30 cellular contexts compared by ENCODE assay signal in genomic region chr3:141972394-141972793, GRCh38.
DNase-seq lines count a peak whose midpoint lies in the region; ATAC-seq, FAIRE-seq and TF ChIP-seq lines count a peak whose summit lies in the region.
"Had no signal": no experiment of that assay in that cellular context is flagged by ENCODE, and none has a peak within 500 bp of the region (broad histone marks: within the 10 kb centered on the region; RNA-seq: fewer than 3 reads in every experiment).

No MANE protein-coding gene starts in this region.

- no peaks in the 10 kb centered on the region for H3K27me3 Mint-ChIP-seq in GM23338 (ENCODE audit: insufficient read depth, low read depth, poor library complexity)
- no peaks in the 10 kb centered on the region for H3K27me3 Mint-ChIP-seq in endodermal cell (ENCODE audit: insufficient read depth)
- no peaks in the 10 kb centered on the region for H3K27me3 Mint-ChIP-seq in nephron progenitor cell (ENCODE audit: low read depth, poor library complexity)
- H3K27me3 Mint-ChIP-seq: activated B cell treated with CpG ODN at 0.5 μM for 24 hours; effector memory CD8-positive, alpha-beta T cell had no signal

- H2AFZ ChIP-seq in GM23338: no peak overlapping the region

- 89% methylated on average over 2 of the region's 2 CpGs; no CpG with 5 or more reads in 1 of the 2 experiments for WGBS in endodermal cell (ENCODE audit: insufficient coverage in 1 of 2, insufficient read length in 1 of 2), 2 experiments

- H3K9me2 ChIP-seq in GM23338 (ENCODE audit: insufficient read depth): no peaks in the 10 kb centered on the region

- H3K9me3 Mint-ChIP-seq in GM23338: no peaks in the 10 kb centered on the region
- H3K9me3 Mint-ChIP-seq in endodermal cell: no peaks in the 10 kb centered on the region
- H3K9me3 Mint-ChIP-seq in nephron progenitor cell: no peaks in the 10 kb centered on the region
- H3K9me3 Mint-ChIP-seq: activated B cell treated with CpG ODN at 0.5 μM for 24 hours; activated naive CD4-positive, alpha-beta T cell treated with anti-CD3 and anti-CD28 coated beads for 36 hours; activated T-cell treated with anti-CD3 and anti-CD28 coated beads, Interleukin-2, amount 50 U/mL, for 72 hours; effector memory CD8-positive, alpha-beta T cell had no signal

- H3K36me3 ChIP-seq in GM23338 (ENCODE audit: insufficient read depth) (peaks cover 15% of the 10 kb centered on the region), endodermal cell (ENCODE audit: control insufficient read depth, insufficient read depth, low read length) (peaks cover 6% of the 10 kb centered on the region)
- H3K36me3 ChIP-seq: pancreas had no signal

- H3K4me3 ChIP-seq in GM23338: no peak overlapping the region
- H3K4me3 ChIP-seq in endodermal cell (ENCODE audit: low read length): no peak overlapping the region
- H3K4me3 ChIP-seq: BLaER1, coronary artery, esophagus muscularis mucosa, left lung, pancreas, SJCRH30, upper lobe of left lung had no signal

- H3K27ac Mint-ChIP-seq in GM23338 (no peak overlapping the region), endodermal cell (no peak overlapping the region), nephron progenitor cell (peak overlapping the region; percentile 5)
- H3K27ac Mint-ChIP-seq: activated B cell treated with CpG ODN at 0.5 μM for 24 hours; activated naive CD4-positive, alpha-beta T cell treated with anti-CD3 and anti-CD28 coated beads for 36 hours; activated T-cell treated with anti-CD3 and anti-CD28 coated beads, Interleukin-2, amount 50 U/mL, for 72 hours had no signal

- H4K20me1 ChIP-seq in GM23338 (replicated peaks; ENCODE audit: insufficient read depth): peaks cover 12% of the 10 kb centered on the region
- H4K20me1 ChIP-seq: BLaER1 had no signal

- 0 out of 2 replicates have a peak, but pooled peaks cover 7% of the 10 kb centered on the region for H3K79me2 ChIP-seq in GM23338 (replicated peaks; ENCODE audit: insufficient read depth)

- H3K36me3 Mint-ChIP-seq in GM23338 (ENCODE audit: low read depth) (peaks cover 61% of the 10 kb centered on the region), endodermal cell (ENCODE audit: low read depth) (peaks cover 29% of the 10 kb centered on the region), nephron progenitor cell (ENCODE audit: low read depth) (peaks cover 71% of the 10 kb centered on the region)

- FAIRE-seq in urothelium cell line (lab: Jason Lieb, UNC): no peak
- FAIRE-seq: frontal cortex, pancreas, RCC 7860 had no signal

- H3K4me1 ChIP-seq in GM23338 (ENCODE audit: insufficient read depth) (no peaks in the 10 kb centered on the region), endodermal cell (ENCODE audit: control insufficient read depth, insufficient read depth, low read length) (peaks cover 3% of the 10 kb centered on the region)
- H3K4me1 ChIP-seq: BLaER1, esophagus muscularis mucosa, left lung, pancreas, SJCRH30, upper lobe of left lung had no signal

- no peak overlapping the region for H3K9ac ChIP-seq in endodermal cell (ENCODE audit: extremely low read depth, low read length, poor library complexity, severe bottlenecking)
- H3K9ac ChIP-seq: BLaER1 had no signal

- 0 out of 2 replicates have a peak, but pooled peaks cover 9% of the 10 kb centered on the region for H3F3A ChIP-seq in GM23338 (replicated peaks; ENCODE audit: low read depth)

- no peaks in the 10 kb centered on the region for H3K9me3 ChIP-seq in endodermal cell (ENCODE audit: control insufficient read depth, low read length)
- H3K9me3 ChIP-seq: BLaER1, esophagus muscularis mucosa, left lung, pancreas, SJCRH30, upper lobe of left lung had no signal

- H3K4me1 Mint-ChIP-seq in GM23338 (no peaks in the 10 kb centered on the region), endodermal cell (peaks cover 7% of the 10 kb centered on the region), nephron progenitor cell (peaks cover 6% of the 10 kb centered on the region)
- H3K4me1 Mint-ChIP-seq: activated B cell treated with CpG ODN at 0.5 μM for 24 hours had no signal

- ATAC-seq in GM23338: peak; percentile 38; the same call in 1 of the 3 replicates
- ATAC-seq: activated T-cell treated with anti-CD3 and anti-CD28 coated beads, Interleukin-2, amount 50 U/mL, for 72 hours; effector memory CD8-positive, alpha-beta T cell; left lung; pancreas; right cardiac atrium had no signal

- no peak overlapping the region for H3K4me2 ChIP-seq in GM23338
- H3K4me2 ChIP-seq: BLaER1 had no signal

- H3K27me3 ChIP-seq in GM23338 (ENCODE audit: insufficient read depth) (no peaks in the 10 kb centered on the region), endodermal cell (ENCODE audit: control insufficient read depth, insufficient read depth, low read length, poor library complexity, severe bottlenecking) (no peaks in the 10 kb centered on the region)
- H3K27me3 ChIP-seq: BLaER1, esophagus muscularis mucosa, left lung, pancreas, upper lobe of left lung had no signal

- TF ChIP-seq CTCF in GM23338 (conservative IDR thresholded peaks at IDR 0.05; ENCODE audit: low read depth in 2 of 2): no peak
- TF ChIP-seq CTCF in endodermal cell (conservative IDR thresholded peaks at IDR 0.05): no peak
- no peak for TF ChIP-seq CTCF in nephron progenitor cell (IDR thresholded peaks at IDR 0.05)

- H3K27ac ChIP-seq in GM23338 (ENCODE audit: low read depth) (peak overlapping the region; percentile 55; the same call in 1 of the 2 replicates), endodermal cell (ENCODE audit: low read depth, low read length) (no peak overlapping the region)
- H3K27ac ChIP-seq: BLaER1, coronary artery, esophagus muscularis mucosa, left lung, pancreas, SJCRH30, upper lobe of left lung had no signal

- H3K4me3 Mint-ChIP-seq in GM23338 (no peak overlapping the region), endodermal cell (no peak overlapping the region), nephron progenitor cell (no peak overlapping the region)
- H3K4me3 Mint-ChIP-seq: activated B cell treated with CpG ODN at 0.5 μM for 24 hours; activated naive CD4-positive, alpha-beta T cell treated with anti-CD3 and anti-CD28 coated beads for 36 hours; activated T-cell treated with anti-CD3 and anti-CD28 coated beads, Interleukin-2, amount 50 U/mL, for 72 hours; effector memory CD8-positive, alpha-beta T cell had no signal

- DNase-seq in GM23338 (ENCODE audit: low spot score) (no peak), NCI-H82 (lab: John Stamatoyannopoulos, UW) (peak; percentile 78), endodermal cell (peak; percentile 72), nephron progenitor cell (no peak), anterior cingulate cortex (lab: John Stamatoyannopoulos, UW) (no peak), urothelium cell line (ENCODE audit: low spot score) (no peak)
- DNase-seq in stimulated activated CD4-positive, alpha-beta T cell treated with anti-CD3 and anti-CD28 coated beads, Interleukin-4, amount 100 ng/mL, for 4 hours: no peak
- DNase-seq: activated B cell treated with CpG ODN at 0.5 μM for 24 hours; activated CD4-positive, alpha-beta T cell treated with anti-CD3 and anti-CD28 coated beads, Interleukin-2, amount 50 U/mL, for 4 hours; activated naive CD4-positive, alpha-beta T cell treated with anti-CD3 and anti-CD28 coated beads for 36 hours; activated T-cell treated with anti-CD3 and anti-CD28 coated beads, Interleukin-2, amount 50 U/mL, for 72 hours; amniotic stem cell; DMS53; effector memory CD8-positive, alpha-beta T cell; GDM1; HCEC 1CT; KG1; left lung; NCI-H146; NCI-H69; pancreas; right cardiac atrium; SJCRH30; T1000; upper lobe of left lung had no signal

TF ChIP-seq in GM23338, 12 proteins besides CTCF, POLR2A, EP300 and RAD21:
- TF ChIP-seq CREB1 (CRISPR knock-in tag; IDR thresholded peaks at IDR 0.05; ENCODE audit: low read depth) (no peak), ETS1 (IDR thresholded peaks at IDR 0.05) (no peak), NANOG (IDR thresholded peaks at IDR 0.05; ENCODE audit: borderline replicate concordance) (no peak), ZNF331 (CRISPR knock-in tag; IDR thresholded peaks at IDR 0.05; ENCODE audit: low read depth) (no peak), POLR2AphosphoS5 (IDR thresholded peaks at IDR 0.05; ENCODE audit: low read depth) (no peak)

Comparison
In these comparisons a context has a peak if more than half of its experiments do, and no peak if none do; other contexts are left out.
1. DNase-seq: peak in NCI-H82 (single experiment) and endodermal cell (single experiment); none in GM23338 (single experiment), nephron progenitor cell (single experiment), anterior cingulate cortex (0 of 58), stimulated activated CD4-positive, alpha-beta T cell treated with anti-CD3 and anti-CD28 coated beads, Interleukin-4, amount 100 ng/mL, for 4 hours (0 of 2) and urothelium cell line (single experiment).